Comparison of ENCODE assay signal across 18 cellular contexts in genomic region chr2:48824116-48824515, GRCh38.
A peak's percentile ranks its signal among the peaks of the same experiment; 100 is the strongest.
DNase-seq lines count a peak whose midpoint lies in the region; ATAC-seq and TF ChIP-seq lines count a peak whose summit lies in the region.
"Had no signal": no experiment of that assay in that cellular context is flagged by ENCODE, and none has a peak within 500 bp of the region (broad histone marks: within the 10 kb centered on the region; RNA-seq: fewer than 3 reads in every experiment).

No MANE protein-coding gene starts in this region.

- peaks cover 2% of the 10 kb centered on the region; the same call in 1 of the 2 replicates for H3K27me3 Mint-ChIP-seq in WTC11 (ENCODE audit: low read depth)
- H3K27me3 Mint-ChIP-seq: CD4-positive, CD25-positive, alpha-beta regulatory T cell had no signal

- peak; percentile 57 for ATAC-seq in WTC11
- ATAC-seq: CD8-positive, alpha-beta T cell had no signal

- peaks cover 10% of the 10 kb centered on the region for H3K4me1 Mint-ChIP-seq in WTC11
- H3K4me1 Mint-ChIP-seq: B cell; CD4-positive, CD25-positive, alpha-beta regulatory T cell had no signal

- no peak overlapping the region for H3K18ac ChIP-seq in mesendoderm (ENCODE audit: low read length)

- no peak overlapping the region for H2BK120ac ChIP-seq in mesendoderm (ENCODE audit: low read depth, low read length)

- no peaks in the 10 kb centered on the region for H3K36me3 Mint-ChIP-seq in WTC11
- H3K36me3 Mint-ChIP-seq: CD4-positive, CD25-positive, alpha-beta regulatory T cell; CD8-positive, alpha-beta T cell had no signal

- H2AK5ac ChIP-seq in mesendoderm (ENCODE audit: low read length), result no peak overlapping the region

- H3K56ac ChIP-seq in mesendoderm (ENCODE audit: low read length), result no peak overlapping the region

- peak overlapping the region; percentile 4 for H3K23ac ChIP-seq in mesendoderm (ENCODE audit: low read length)

- H3K4me3 Mint-ChIP-seq in WTC11, result no peak overlapping the region
- H3K4me3 Mint-ChIP-seq: B cell; CD4-positive, CD25-positive, alpha-beta regulatory T cell; CD8-positive, alpha-beta T cell had no signal

- no peak overlapping the region for H3K4me2 ChIP-seq in mesendoderm (ENCODE audit: low read length)
- H3K4me2 ChIP-seq: BLaER1 had no signal

- H3K4me3 ChIP-seq in epithelial cell of esophagus (ENCODE audit: low read length) (no peak overlapping the region), mesendoderm (ENCODE audit: low read length) (no peak overlapping the region)
- H3K4me3 ChIP-seq: BLaER1 had no signal

- DNase-seq in WTC11 (ENCODE audit: low spot score) (no peak), epithelial cell of esophagus (ENCODE audit: low read depth) (peak; percentile 9), mesendoderm (peak; percentile 53), NCI-H1436 (lab: John Stamatoyannopoulos, UW) (no peak), HT-29 (ENCODE audit: low spot score) (no peak), hepatic stellate cell (ENCODE audit: low spot score) (no peak)
- DNase-seq in effector CD8-positive, alpha-beta T cell (lab: John Stamatoyannopoulos, UW), result no peak
- DNase-seq: Caco-2; CD4-positive, CD25-positive, alpha-beta regulatory T cell; CD8-positive, alpha-beta T cell; DMS53; DMS79 treated with DMSO at 0.1 percent for 48 hours; GF-D8; H7; HCEC 1CT had no signal

- no peak overlapping the region for H3K9ac ChIP-seq in mesendoderm (ENCODE audit: low read length)
- H3K9ac ChIP-seq: BLaER1 had no signal

- no peak overlapping the region for H4K5ac ChIP-seq in mesendoderm (ENCODE audit: low read length)

- CTCF ChIA-PET in WTC11 (lab: Charles Lee), result interaction anchor here (1.2 kb wide), 1 partner anchor 224 kb away, joined by 3 read pairs; no protein-coding TSS in a partner anchor

- H3K4ac ChIP-seq in mesendoderm (ENCODE audit: low read depth, low read length), result no peak overlapping the region

- no peaks in the 10 kb centered on the region for H3K4me1 ChIP-seq in mesendoderm (ENCODE audit: control insufficient read depth, low read depth, low read length)
- H3K4me1 ChIP-seq: BLaER1 had no signal

- no peaks in the 10 kb centered on the region for H3K27me3 ChIP-seq in mesendoderm (ENCODE audit: insufficient read depth, low read length, poor library complexity)
- H3K27me3 ChIP-seq: BLaER1 had no signal

- no peak overlapping the region for H2BK15ac ChIP-seq in mesendoderm (replicated peaks; ENCODE audit: low read depth)

- no peak overlapping the region for H2BK5ac ChIP-seq in mesendoderm (ENCODE audit: low read length)

- TF ChIP-seq CTCF in WTC11 (IDR thresholded peaks at IDR 0.05) (no peak), epithelial cell of esophagus (IDR thresholded peaks at IDR 0.05; ENCODE audit: insufficient read depth, low read depth, low read length, missing control alignments) (no peak)

- whole genome bisulfite sequencing in mesendoderm (ENCODE audit: extremely low coverage, insufficient coverage, low lambda C conversion rate), result no CpG with 5 or more reads among the region's 3 CpGs

- POLR2A ChIA-PET in WTC11 (lab: Charles Lee), result no interaction called here

- no peak overlapping the region for H4K8ac ChIP-seq in mesendoderm (ENCODE audit: low read depth, low read length)

- no peaks in the 10 kb centered on the region for H3K36me3 ChIP-seq in mesendoderm (ENCODE audit: control insufficient read depth, insufficient read depth, low read length)
- H3K36me3 ChIP-seq: BLaER1 had no signal

- H3K27ac ChIP-seq in mesendoderm (ENCODE audit: low read depth, low read length), result no peak overlapping the region
- H3K27ac ChIP-seq: BLaER1, C4-2B had no signal

- no peak overlapping the region for H3K27ac Mint-ChIP-seq in WTC11
- H3K27ac Mint-ChIP-seq: B cell; CD4-positive, CD25-positive, alpha-beta regulatory T cell; CD8-positive, alpha-beta T cell had no signal

- H3K79me1 ChIP-seq in mesendoderm (ENCODE audit: low read length), result no peaks in the 10 kb centered on the region

- H3K79me2 ChIP-seq in mesendoderm (ENCODE audit: control insufficient read depth, insufficient read depth, low read length), result no peaks in the 10 kb centered on the region

- no peaks in the 10 kb centered on the region for H3K9me3 Mint-ChIP-seq in WTC11
- H3K9me3 Mint-ChIP-seq: CD8-positive, alpha-beta T cell had no signal

TF ChIP-seq in WTC11, 78 proteins besides CTCF, POLR2A, EP300 and RAD21:
- no peak for TF ChIP-seq ZSCAN18 (CRISPR knock-in tag; IDR thresholded peaks at IDR 0.05)
- no peak for TF ChIP-seq ATF1 (CRISPR knock-in tag; IDR thresholded peaks at IDR 0.05)
- no peak for TF ChIP-seq RELA (CRISPR knock-in tag; IDR thresholded peaks at IDR 0.05; ENCODE audit: borderline replicate concordance)
- TF ChIP-seq ZNF671 (CRISPR knock-in tag; IDR thresholded peaks at IDR 0.05), result no peak
- no peak for TF ChIP-seq MLX (CRISPR knock-in tag; IDR thresholded peaks at IDR 0.05)
- no peak for TF ChIP-seq SMAD4 (CRISPR knock-in tag; IDR thresholded peaks at IDR 0.05)
- TF ChIP-seq, protein P1, sequence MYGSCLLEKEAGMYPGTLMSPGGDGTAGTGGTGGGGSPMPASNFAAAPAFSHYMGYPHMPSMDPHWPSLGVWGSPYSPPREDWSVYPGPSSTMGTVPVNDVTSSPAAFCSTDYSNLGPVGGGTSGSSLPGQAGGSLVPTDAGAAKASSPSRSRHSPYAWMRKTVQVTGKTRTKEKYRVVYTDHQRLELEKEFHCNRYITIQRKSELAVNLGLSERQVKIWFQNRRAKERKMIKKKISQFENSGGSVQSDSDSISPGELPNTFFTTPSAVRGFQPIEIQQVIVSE (CRISPR knock-in tag; IDR thresholded peaks at IDR 0.05; ENCODE audit: borderline replicate concordance), result no peak
- TF ChIP-seq CREB1 (CRISPR knock-in tag; IDR thresholded peaks at IDR 0.05), result no peak
- TF ChIP-seq TEAD4 (CRISPR knock-in tag; IDR thresholded peaks at IDR 0.05), result no peak
- TF ChIP-seq, protein P2, sequence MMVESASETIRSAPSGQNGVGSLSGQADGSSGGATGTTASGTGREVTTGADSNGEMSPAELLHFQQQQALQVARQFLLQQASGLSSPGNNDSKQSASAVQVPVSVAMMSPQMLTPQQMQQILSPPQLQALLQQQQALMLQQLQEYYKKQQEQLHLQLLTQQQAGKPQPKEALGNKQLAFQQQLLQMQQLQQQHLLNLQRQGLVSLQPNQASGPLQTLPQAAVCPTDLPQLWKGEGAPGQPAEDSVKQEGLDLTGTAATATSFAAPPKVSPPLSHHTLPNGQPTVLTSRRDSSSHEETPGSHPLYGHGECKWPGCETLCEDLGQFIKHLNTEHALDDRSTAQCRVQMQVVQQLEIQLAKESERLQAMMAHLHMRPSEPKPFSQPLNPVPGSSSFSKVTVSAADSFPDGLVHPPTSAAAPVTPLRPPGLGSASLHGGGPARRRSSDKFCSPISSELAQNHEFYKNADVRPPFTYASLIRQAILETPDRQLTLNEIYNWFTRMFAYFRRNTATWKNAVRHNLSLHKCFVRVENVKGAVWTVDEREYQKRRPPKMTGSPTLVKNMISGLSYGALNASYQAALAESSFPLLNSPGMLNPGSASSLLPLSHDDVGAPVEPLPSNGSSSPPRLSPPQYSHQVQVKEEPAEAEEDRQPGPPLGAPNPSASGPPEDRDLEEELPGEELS (CRISPR knock-in tag; IDR thresholded peaks at IDR 0.05), result no peak
TF ChIP-seq in WTC11: peak in this region for 0.

Comparison
In these comparisons a context has a peak if more than half of its experiments do, and no peak if none do; other contexts are left out.
1. DNase-seq: peak in epithelial cell of esophagus (single experiment) and mesendoderm (single experiment); none in WTC11 (single experiment), NCI-H1436 (single experiment), HT-29 (single experiment), effector CD8-positive, alpha-beta T cell (single experiment) and hepatic stellate cell (single experiment).